In the genomic region with DNA sequence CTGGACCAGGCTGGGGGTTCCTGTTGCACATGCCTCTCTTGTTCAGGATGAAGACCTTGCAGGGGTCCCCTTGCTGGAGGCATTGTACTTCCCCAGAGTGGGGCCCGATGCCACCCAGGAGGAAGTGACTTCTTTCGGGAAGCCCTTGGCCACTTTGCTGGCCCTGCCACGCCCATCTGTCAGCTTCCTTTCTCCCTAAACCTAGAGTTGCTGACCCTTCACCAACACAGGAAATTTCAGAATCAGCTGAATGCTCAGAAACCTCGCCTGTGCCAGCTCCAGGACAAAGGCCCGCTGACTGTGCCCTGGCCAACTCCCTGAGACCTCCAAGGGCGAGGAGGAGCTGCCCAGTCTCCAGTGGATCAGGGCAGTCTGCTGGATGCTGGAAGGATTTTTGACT, we compare ENCODE assay signal across 1 cellular context.
TF ChIP-seq lines count a peak whose summit lies in the region.

No MANE protein-coding gene starts in this region.

TF ChIP-seq in HepG2, 621 proteins besides CTCF, POLR2A, EP300 and RAD21:
- TF ChIP-seq ZNF660 (CRISPR knock-in tag; IDR thresholded peaks at IDR 0.05; ENCODE audit: borderline replicate concordance, low read depth) = no peak
- TF ChIP-seq, protein P1, sequence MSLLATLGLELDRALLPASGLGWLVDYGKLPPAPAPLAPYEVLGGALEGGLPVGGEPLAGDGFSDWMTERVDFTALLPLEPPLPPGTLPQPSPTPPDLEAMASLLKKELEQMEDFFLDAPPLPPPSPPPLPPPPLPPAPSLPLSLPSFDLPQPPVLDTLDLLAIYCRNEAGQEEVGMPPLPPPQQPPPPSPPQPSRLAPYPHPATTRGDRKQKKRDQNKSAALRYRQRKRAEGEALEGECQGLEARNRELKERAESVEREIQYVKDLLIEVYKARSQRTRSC (CRISPR knock-in tag; IDR thresholded peaks at IDR 0.05; ENCODE audit: low read depth) = no peak
